7 cellular contexts compared by ENCODE assay signal in the genomic region with DNA sequence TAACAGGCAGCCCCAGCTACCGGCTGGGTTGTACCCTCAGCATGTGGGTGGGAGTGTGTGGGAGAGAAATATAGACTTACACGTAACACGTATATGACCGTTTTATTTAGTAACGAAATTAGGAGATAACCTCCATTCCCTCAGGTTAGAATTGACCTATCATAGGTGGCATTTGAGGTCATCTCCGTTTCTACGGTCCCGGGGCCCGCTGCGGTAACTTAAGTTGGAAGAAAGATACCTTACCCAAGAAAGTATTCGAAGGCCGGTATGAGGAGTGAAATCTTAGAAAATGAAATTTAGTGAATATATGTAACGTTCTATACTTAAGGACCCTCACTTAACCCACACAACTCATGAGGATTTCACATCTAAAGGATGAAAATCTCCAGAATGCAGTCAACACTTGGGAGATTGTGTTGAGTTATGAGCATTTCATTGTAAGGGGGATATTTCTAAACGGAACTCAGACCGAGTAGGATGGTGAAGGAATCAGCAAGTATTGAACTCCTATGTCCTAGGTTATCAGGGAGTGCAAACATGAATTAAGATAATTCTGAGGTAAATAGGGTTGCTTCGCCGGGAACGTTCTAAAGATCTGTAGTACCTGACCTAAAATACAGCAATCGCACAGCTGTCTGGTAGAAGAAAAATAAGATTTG. TPM values are rescaled to one million over a fixed set of nuclear protein-coding genes. Genes with fewer than 3 reads are reported as not detected.
A peak's percentile ranks its signal among the peaks of the same experiment; 100 is the strongest.
DNase-seq lines count a peak whose midpoint lies in the region; ATAC-seq and TF ChIP-seq lines count a peak whose summit lies in the region.

No MANE protein-coding gene starts in this region.

- WGBS in mesenchymal stem cell: 25% methylated on average over 8 of the region's 19 CpGs

- peak overlapping the region; percentile 22 for H2BK5ac ChIP-seq in mesenchymal stem cell (ENCODE audit: low read depth, low read length, poor library complexity, severe bottlenecking)

- peaks cover 8% of the 10 kb centered on the region for H3K4me1 ChIP-seq in mesenchymal stem cell (ENCODE audit: control insufficient read depth, insufficient read depth, low read depth, low read length)

- peak overlapping the region; percentile 98 for H3K27ac ChIP-seq in mesenchymal stem cell (ENCODE audit: low read length, poor library complexity, severe bottlenecking)

- peak overlapping the region; percentile 62 for H4K8ac ChIP-seq in mesenchymal stem cell (ENCODE audit: low read length)

- no peak overlapping the region for H3K23ac ChIP-seq in mesenchymal stem cell (ENCODE audit: low read length in 2 of 2)

- TF ChIP-seq CTCF in NB4 (IDR thresholded peaks at IDR 0.05; ENCODE audit: low read depth, low read length): no peak
- TF ChIP-seq CTCF in brain (conservative IDR thresholded peaks at IDR 0.05): no peak
- no peak for TF ChIP-seq CTCF in type B pancreatic cell (conservative IDR thresholded peaks at IDR 0.05)

- peak; percentile 30 for DNase-seq in NB4 (ENCODE audit: low read depth)
- DNase-seq in mesenchymal stem cell: no peak
- no peak for DNase-seq in type B pancreatic cell (ENCODE audit: extremely low spot score, unreplicated experiment)
- DNase-seq in Ammon's horn (ENCODE audit: low spot score): no peak

- peak overlapping the region; percentile 98 for H2AFZ ChIP-seq in mesenchymal stem cell (ENCODE audit: low read depth, low read length)

- H4K91ac ChIP-seq in mesenchymal stem cell (ENCODE audit: low read length): no peak overlapping the region

- H3K36me3 Mint-ChIP-seq in brain (peaks cover 53% of the 10 kb centered on the region), type B pancreatic cell (peaks cover 22% of the 10 kb centered on the region)

- peaks cover 75% of the 10 kb centered on the region for H3K4me1 Mint-ChIP-seq in brain
- peaks cover 19% of the 10 kb centered on the region for H3K4me1 Mint-ChIP-seq in type B pancreatic cell (ENCODE audit: unreplicated experiment)

- H3K27me3 Mint-ChIP-seq in brain (peaks cover 7% of the 10 kb centered on the region), type B pancreatic cell (no peaks in the 10 kb centered on the region)

- H3K4me2 ChIP-seq in mesenchymal stem cell (ENCODE audit: low read length, poor library complexity, severe bottlenecking): peak overlapping the region; percentile 93

- peaks cover 7% of the 10 kb centered on the region for H3K79me1 ChIP-seq in mesenchymal stem cell (replicated peaks; ENCODE audit: low read length, poor library complexity, severe bottlenecking)

- H2BK120ac ChIP-seq in mesenchymal stem cell (ENCODE audit: low read depth, low read length): no peak overlapping the region

- H2BK15ac ChIP-seq in mesenchymal stem cell (ENCODE audit: low read depth, poor library complexity, severe bottlenecking): no peak overlapping the region

- H3K14ac ChIP-seq in mesenchymal stem cell (ENCODE audit: low read length in 2 of 2): peak overlapping the region in 1 of 2 experiments; percentile 26

- TF ChIP-seq POLR2A in NB4 (IDR thresholded peaks at IDR 0.05; ENCODE audit: extremely low read depth, insufficient read length): no peak

- peak overlapping the region; percentile 95 to 100 for H3K18ac ChIP-seq in mesenchymal stem cell (ENCODE audit: low read depth in 1 of 2, low read length in 2 of 2)

- H3K4me3 ChIP-seq in NB4 (ENCODE audit: low read depth, low read length) (peak overlapping the region; percentile 92), mesenchymal stem cell (ENCODE audit: insufficient read depth in 1 of 2, low read depth in 1 of 2, low read length in 2 of 2) (peak overlapping the region; percentile 84 to 92)

- H3K4me3 Mint-ChIP-seq in brain (peak overlapping the region; percentile 94 to 100 (median 98)), type B pancreatic cell (peak overlapping the region; percentile 92)

- no peaks in the 10 kb centered on the region for H3K27me3 ChIP-seq in mesenchymal stem cell (ENCODE audit: control insufficient read depth in 1 of 2, insufficient read depth in 1 of 2, low read length in 2 of 2)

- H3K9me3 Mint-ChIP-seq in brain (peaks cover 0 to 12% (median 3%) of the 10 kb centered on the region in 5 experiments), type B pancreatic cell (no peaks in the 10 kb centered on the region)

- H2AK5ac ChIP-seq in mesenchymal stem cell (ENCODE audit: low read length, severe bottlenecking): no peak overlapping the region

- peak overlapping the region; percentile 9 to 18 for H2BK12ac ChIP-seq in mesenchymal stem cell (ENCODE audit: low read length in 2 of 2)

- ATAC-seq in GM18499 (IDR thresholded peaks at IDR 0.05; ENCODE audit: insufficient read depth, unreplicated experiment) (peak; percentile 8), GM21717 (IDR thresholded peaks at IDR 0.05; ENCODE audit: unreplicated experiment) (peak; percentile 25)

- peak overlapping the region in 1 of 2 experiments; percentile 95 for H3K4ac ChIP-seq in mesenchymal stem cell (ENCODE audit: low read depth in 1 of 2, low read length in 2 of 2)

- H3K9me3 ChIP-seq in mesenchymal stem cell (ENCODE audit: control insufficient read depth, low read length): no peaks in the 10 kb centered on the region

- H3K36me3 ChIP-seq in mesenchymal stem cell (ENCODE audit: control insufficient read depth in 1 of 2, insufficient read depth in 2 of 2, low read depth in 1 of 2, low read length in 2 of 2): peaks cover 3 to 10% of the 10 kb centered on the region in 2 experiments

- H3K27ac Mint-ChIP-seq in brain: peak overlapping the region; percentile 98 to 100 (median 99)
- H3K27ac Mint-ChIP-seq in type B pancreatic cell: peak overlapping the region; percentile 93

- H3K9ac ChIP-seq in mesenchymal stem cell (ENCODE audit: low read length): peak overlapping the region; percentile 95

RNA-seq across cellular contexts. Expression of a gene that starts 0.9 kb away (rescaled TPM):
- polyA plus RNA-seq in brain (ENCODE audit: insufficient read depth, low read depth, low replicate concordance): 24.4 TPM
- 39.9 TPM for polyA plus RNA-seq in mesenchymal stem cell (2013, experiment 1 of 2)
- 43.0 TPM for polyA plus RNA-seq in mesenchymal stem cell (2013, experiment 2 of 2)
- 25.6 and 27.9 TPM in 2 replicates for total RNA-seq in type B pancreatic cell (ENCODE audit: low replicate concordance)

RNA-seq across cellular contexts. Expression of a gene that starts 42.3 kb away (rescaled TPM):
- 124 TPM for polyA plus RNA-seq in brain (ENCODE audit: insufficient read depth, low read depth, low replicate concordance)
- polyA plus RNA-seq in mesenchymal stem cell (2013, experiment 1 of 2): 603 TPM
- polyA plus RNA-seq in mesenchymal stem cell (2013, experiment 2 of 2): 627 TPM
- 288 and 302 TPM in 2 replicates for total RNA-seq in type B pancreatic cell (ENCODE audit: low replicate concordance)
